ENCODE assay signal across 9 cellular contexts in genomic region chr1:15260418-15261154, GRCh38. TPM values are rescaled to one million over a fixed set of nuclear protein-coding genes. Genes with fewer than 3 reads are reported as not detected.
DNase-seq lines count a peak whose midpoint lies in the region; ATAC-seq and TF ChIP-seq lines count a peak whose summit lies in the region.
"Had no signal": no experiment of that assay in that cellular context is flagged by ENCODE, and none has a peak within 500 bp of the region (broad histone marks: within the 10 kb centered on the region; RNA-seq: fewer than 3 reads in every experiment).

No MANE protein-coding gene starts in this region.

- peak overlapping the region in 1 of 4 donors; percentile 38 for H3K4me3 ChIP-seq in esophagus squamous epithelium

- peaks cover 9 to 32% (median 26%) of the 10 kb centered on the region in 3 donors for H3K4me1 ChIP-seq in esophagus squamous epithelium

- ATAC-seq in GM18498 (IDR thresholded peaks at IDR 0.05; ENCODE audit: unreplicated experiment), result no peak

- H3K9me3 Mint-ChIP-seq in HFFc6, result peaks cover 8% of the 10 kb centered on the region

- TF ChIP-seq POLR2A in esophagus squamous epithelium (IDR thresholded peaks at IDR 0.05), result no peak

- no peak overlapping the region for H3K27ac Mint-ChIP-seq in HFFc6

- no peaks in the 10 kb centered on the region for H3K36me3 ChIP-seq in esophagus squamous epithelium

- H3K4me1 Mint-ChIP-seq in HFFc6 (ENCODE audit: low read depth), result peaks cover 15% of the 10 kb centered on the region

- H3K36me3 Mint-ChIP-seq in HFFc6 (ENCODE audit: low read depth), result peaks cover 7% of the 10 kb centered on the region; the same call in 1 of the 2 replicates

- TF ChIP-seq CTCF in HFFc6 (IDR thresholded peaks at IDR 0.05), result no peak
- TF ChIP-seq CTCF in esophagus squamous epithelium (IDR thresholded peaks at IDR 0.05), result no peak

- intact Hi-C loops in esophagus squamous epithelium (cut with DNase I), result no loop called here

- no peak overlapping the region for H3K4me3 Mint-ChIP-seq in HFFc6

- 49% methylated on average over 11 to 12 of the region's 12 CpGs for WGBS in esophagus squamous epithelium, 2 donors

- H3K27ac ChIP-seq in esophagus squamous epithelium, result peak overlapping the region; percentile 6 to 58 (median 38)

- in situ Hi-C loops in SK-MEL-5 (cut with HindIII; ENCODE audit: low pct_unique_long_range_greater_than_20kb, low sequenced_read_pairs), result no loop called here

- H3K9me3 ChIP-seq in esophagus squamous epithelium, result no peaks in the 10 kb centered on the region

- no peaks in the 10 kb centered on the region for H3K27me3 ChIP-seq in esophagus squamous epithelium

- H3K27me3 Mint-ChIP-seq in HFFc6 (ENCODE audit: insufficient read depth), result peaks cover 16% of the 10 kb centered on the region

- DNase-seq in HFFc6, result peak; percentile 5
- peak; percentile 92 for DNase-seq in SK-MEL-5 (ENCODE audit: low read depth, low spot score)
- no peak for DNase-seq in esophagus squamous epithelium (lab: John Stamatoyannopoulos, UW)
- peak; percentile 19 for DNase-seq in renal cortical epithelial cell (ENCODE audit: low read depth)
- no peak for DNase-seq in GM19240 (ENCODE audit: insufficient read length, low spot score)
- DNase-seq in NCI-H510A treated with DMSO at 0.1 percent for 48 hours (lab: John Stamatoyannopoulos, UW), result no peak
- no peak for DNase-seq in cortex of kidney (lab: John Stamatoyannopoulos, UW)
- DNase-seq: stimulated activated CD4-positive, alpha-beta T cell treated with anti-CD3 and anti-CD28 coated beads, Interleukin-4, amount 100 ng/mL, for 1 hour had no signal

RNA-seq across cellular contexts. Expression of gene FHAD1, which starts 13.6 kb away (rescaled TPM):
- total RNA-seq in HFFc6 (2021; fragmentation: NEBNext Ultra II Directional; extraction: Animal tissue kit (Norgen Biotek cat#: 25700)), result under 1 TPM in 2 of 6 experiments, not detected in 4; 0.16 to 0.25 TPM
- 0.16 and 0.42 TPM in 2 replicates for total RNA-seq in SK-MEL-5 (2014; rRNA removed; shearing (Covaris generic))
- 0.35 and 0.94 TPM in 2 replicates for polyA plus RNA-seq in SK-MEL-5 (2015; cell fraction: cytosol; rRNA removed)
- 0.10 TPM in 1 of 2 replicates, not detected in the other for polyA plus RNA-seq in SK-MEL-5 (2015; cell fraction: nucleus; rRNA removed)
- total RNA-seq in esophagus squamous epithelium (under 1 TPM in 1 of 4 donors, not detected in 3; 0.57 TPM), renal cortical epithelial cell (1.3 TPM in 1 of 2 replicates, not detected in the other)

Comparison
In these comparisons a context has a peak if more than half of its experiments do, and no peak if none do; other contexts are left out.
1. DNase-seq: peak in HFFc6 (single experiment), SK-MEL-5 (single experiment) and renal cortical epithelial cell (single experiment); none in esophagus squamous epithelium (single experiment), GM19240 (single experiment), NCI-H510A treated with DMSO at 0.1 percent for 48 hours (single experiment) and cortex of kidney (single experiment).